ENCODE assay signal across 8 cellular contexts in genomic region chr2:61854435-61855177, GRCh38. TPM values are rescaled to one million over a fixed set of nuclear protein-coding genes. Genes with fewer than 3 reads are reported as not detected.
A peak's percentile ranks its signal among the peaks of the same experiment; 100 is the strongest.
DNase-seq lines count a peak whose midpoint lies in the region; ATAC-seq, FAIRE-seq and TF ChIP-seq lines count a peak whose summit lies in the region.

No MANE protein-coding gene starts in this region.

- DNase-seq in AG04450 (ENCODE audit: low read depth, low spot score) = peak; percentile 92
- peak; percentile 81 for DNase-seq in NCI-H2196 (lab: John Stamatoyannopoulos, UW; ENCODE audit: unreplicated experiment)
- DNase-seq in WERI-Rb-1 = peak; percentile 98
- DNase-seq in bronchial epithelial cell (ENCODE audit: low read depth) = peak; percentile 95
- DNase-seq in immature natural killer cell = peak; percentile 87 to 90 (median 89)
- DNase-seq in smooth muscle cell of the brain vasculature (ENCODE audit: low read depth, low spot score) = peak; percentile 89

- H3K4me3 ChIP-seq in AG04450 (ENCODE audit: low read depth, low read length) (peak overlapping the region; percentile 98), WERI-Rb-1 (ENCODE audit: low read depth, low read length) (peak overlapping the region; percentile 96), bronchial epithelial cell (ENCODE audit: low read depth, low read length) (peak overlapping the region; percentile 83)

- peaks cover 4 to 6% (median 6%) of the 10 kb centered on the region in 3 donors for H3K27me3 Mint-ChIP-seq in immature natural killer cell (ENCODE audit: low read depth in 3 of 3)

- TF ChIP-seq CTCF in AG04450 (IDR thresholded peaks at IDR 0.05; ENCODE audit: low read depth, low read length) (no peak), WERI-Rb-1 (IDR thresholded peaks at IDR 0.05; ENCODE audit: low read depth, low read length) (peak; percentile 15; the same call in 1 of the 2 replicates), bronchial epithelial cell (IDR thresholded peaks at IDR 0.05; ENCODE audit: insufficient read depth, low read length, severe bottlenecking) (no peak)

- peaks cover 0 to under 1% (median 0%) of the 10 kb centered on the region in 3 donors for H3K36me3 Mint-ChIP-seq in immature natural killer cell

- H3K4me1 Mint-ChIP-seq in immature natural killer cell = peaks cover 21 to 25% of the 10 kb centered on the region in 2 donors

- H3K27me3 ChIP-seq in AG04450 (ENCODE audit: control insufficient read depth, insufficient read depth, low read length) = no peaks in the 10 kb centered on the region
- H3K27me3 ChIP-seq in WERI-Rb-1 (ENCODE audit: insufficient read depth, low read depth, severe bottlenecking) = no peaks in the 10 kb centered on the region
- no peaks in the 10 kb centered on the region for H3K27me3 ChIP-seq in bronchial epithelial cell (ENCODE audit: control insufficient read depth, insufficient read depth, low read length)

- peak; percentile 93 for ATAC-seq in GM18873 (IDR thresholded peaks at IDR 0.05; ENCODE audit: low FRiP score, unreplicated experiment)
- ATAC-seq in HG03135 (IDR thresholded peaks at IDR 0.05; ENCODE audit: unreplicated experiment) = peak; percentile 89

- no peak for FAIRE-seq in bronchial epithelial cell (lab: Jason Lieb, UNC)

- peaks cover 0 to 3% (median 0%) of the 10 kb centered on the region in 6 donors for H3K9me3 Mint-ChIP-seq in immature natural killer cell

- H3K4me3 Mint-ChIP-seq in immature natural killer cell = peak overlapping the region; percentile 91 to 99 (median 93)

- peak overlapping the region; percentile 74 to 90 (median 82) for H3K27ac Mint-ChIP-seq in immature natural killer cell

- H3K36me3 ChIP-seq in WERI-Rb-1 = 0 out of 2 replicates have a peak, but pooled peaks cover 2% of the 10 kb centered on the region
- H3K36me3 ChIP-seq in bronchial epithelial cell (ENCODE audit: control insufficient read depth, insufficient read depth, low read length) = no peaks in the 10 kb centered on the region

- POLR2A ChIA-PET in AG04450 (lab: Yijun Ruan, JAX) = interaction anchor here (0.7 to 1.3 kb wide), 3 partner anchors 11 to 316 kb away, joined by 4 read pairs; partner anchors contain the start of gene XPO1

- CTCF ChIA-PET in AG04450 (lab: Charles Lee) = interaction anchor here (0.6 kb wide), 1 partner anchor 31 kb away, joined by 3 read pairs; no protein-coding TSS in a partner anchor

- no peaks in the 10 kb centered on the region for H3K9me3 ChIP-seq in AG04450 (ENCODE audit: control insufficient read depth, insufficient read depth, low read length)
- no peaks in the 10 kb centered on the region for H3K9me3 ChIP-seq in WERI-Rb-1 (ENCODE audit: severe bottlenecking)

- H3K27ac ChIP-seq in AG04450 (ENCODE audit: low read depth, low read length) (peak overlapping the region; percentile 39), WERI-Rb-1 (peak overlapping the region; percentile 96)

RNA-seq across cellular contexts. Expression of gene FAM161A, which starts 0.7 kb away (rescaled TPM):
- polyA plus RNA-seq in AG04450 (2011; rRNA removed) = 1.1 and 1.6 TPM in 2 replicates
- polyA minus RNA-seq in AG04450 (2011; rRNA and poly(A)+ RNA removed) = 0.51 and 0.61 TPM in 2 replicates
- total RNA-seq in bronchial epithelial cell = 0.53 and 0.90 TPM in 2 replicates
- polyA plus RNA-seq in immature natural killer cell = 1 to 10 TPM in 1 of 3 donors, under 1 TPM in 2; 0.49 to 3.0 (median 0.66) TPM

RNA-seq across cellular contexts. Expression of gene CCT4, which starts 33.9 kb away (rescaled TPM):
- polyA plus RNA-seq in AG04450 (2011; rRNA removed) = 136 and 170 TPM in 2 replicates
- polyA minus RNA-seq in AG04450 (2011; rRNA and poly(A)+ RNA removed) = 59.9 and 96.7 TPM in 2 replicates
- 122 and 183 TPM in 2 replicates for total RNA-seq in bronchial epithelial cell
- polyA plus RNA-seq in immature natural killer cell = 100 to 1,000 TPM; 110 to 119 (median 118) TPM

RNA-seq across cellular contexts. Expression of gene COMMD1, which starts 50.9 kb away (rescaled TPM):
- polyA plus RNA-seq in AG04450 (2011; rRNA removed) = 52.4 and 59.9 TPM in 2 replicates
- 21.1 and 21.4 TPM in 2 replicates for polyA minus RNA-seq in AG04450 (2011; rRNA and poly(A)+ RNA removed)
- 30.5 and 34.7 TPM in 2 replicates for total RNA-seq in bronchial epithelial cell
- polyA plus RNA-seq in immature natural killer cell = 10 to 100 TPM; 69.3 to 82.1 (median 78.9) TPM

Comparison
In these comparisons a context has a peak if more than half of its experiments do, and no peak if none do; other contexts are left out.
1. Peak in every context shown above with its lines: DNase-seq, ATAC-seq, H3K4me3 ChIP-seq and H3K27ac ChIP-seq.